23 cellular contexts compared by ENCODE assay signal in genomic region chr1:55997550-55997949, GRCh38.
"Had no signal": no experiment of that assay in that cellular context is flagged by ENCODE, and none has a peak within 500 bp of the region (broad histone marks: within the 10 kb centered on the region; RNA-seq: fewer than 3 reads in every experiment).

No MANE protein-coding gene starts in this region.

- DNase-seq: activated CD4-positive, alpha-beta memory T cell treated with anti-CD3 and anti-CD28 coated beads, Interleukin-2, amount 10 ng/mL, durations not matched to agents 7 days and 5 days; activated CD4-positive, alpha-beta T cell treated with anti-CD3 and anti-CD28 coated beads, Interleukin-2, amount 10 ng/mL, durations not matched to agents 24 days and 14 days; activated effector memory CD4-positive, alpha-beta T cell treated with Interleukin-2 at 50 U/mL for 16 hours; activated naive CD4-positive, alpha-beta T cell treated with anti-CD3 and anti-CD28 coated beads for 36 hours; activated naive CD8-positive, alpha-beta T cell treated with anti-CD3 and anti-CD28 coated beads, Interleukin-2, amount 10 ng/mL, durations not matched to agents 7 days and 5 days; activated T-cell treated with anti-CD3 and anti-CD28 coated beads, Interleukin-2, amount 50 U/mL, for 72 hours; amygdala; colonic mucosa; endodermal cell; heart right ventricle; left colon; lower lobe of right lung; naive B cell; occipital lobe; posterior cingulate gyrus; stimulated activated CD4-positive, alpha-beta T cell treated with anti-CD3 and anti-CD28 coated beads, Interleukin-2, amount 100 ng/mL, for 48 hours; stimulated activated CD8-positive, alpha-beta memory T cell treated with anti-CD3 and anti-CD28 coated beads, Interleukin-4, amount 100 ng/mL, for 48 hours; stimulated activated naive CD4-positive, alpha-beta T cell; T-cell; testis had no signal

- FAIRE-seq: bronchial epithelial cell, keratinocyte had no signal

- H3K4me3 ChIP-seq: colonic mucosa, heart right ventricle, lower lobe of right lung, testis had no signal

- ATAC-seq: activated CD4-positive, CD25-positive, alpha-beta regulatory T cell treated with anti-CD3 and anti-CD28 coated beads, Interleukin-2, amount 50 U/mL, for 24 hours; activated T-cell treated with anti-CD3 and anti-CD28 coated beads, Interleukin-2, amount 50 U/mL, for 72 hours; heart right ventricle; left colon; T-cell had no signal
